In the genomic region with DNA sequence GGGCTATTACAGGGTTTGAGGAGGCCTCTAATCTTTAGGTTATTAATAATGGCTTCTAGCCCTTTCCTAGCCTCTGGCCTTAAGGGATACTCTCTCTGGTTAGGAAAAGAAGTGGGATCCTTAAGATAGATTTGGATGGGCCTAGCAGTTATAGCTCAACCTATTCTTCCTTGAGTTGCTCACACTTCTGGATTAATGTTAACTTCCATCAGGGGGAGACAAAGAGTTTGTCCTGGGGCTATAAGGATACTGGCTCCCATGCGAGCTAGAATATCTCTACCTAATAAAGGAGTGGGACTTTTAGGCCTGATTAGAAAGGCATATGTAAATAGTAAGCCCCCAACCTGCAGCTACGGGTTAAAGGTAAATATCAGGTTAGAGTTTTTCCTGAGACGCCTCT, we compare ENCODE assay signal across 1 cellular context.
TF ChIP-seq lines count a peak whose summit lies in the region.

No MANE protein-coding gene starts in this region.

TF ChIP-seq in HCT116, 20 proteins besides CTCF, POLR2A, EP300 and RAD21:
- no peak for TF ChIP-seq EZH2phosphoT487 (IDR thresholded peaks at IDR 0.05; ENCODE audit: borderline replicate concordance)
- TF ChIP-seq POLR2AphosphoS5 (IDR thresholded peaks at IDR 0.05; ENCODE audit: low read depth, low read length), result no peak
- no peak for TF ChIP-seq CEBPB (IDR thresholded peaks at IDR 0.05; ENCODE audit: low read depth)
- TF ChIP-seq, protein P1, sequence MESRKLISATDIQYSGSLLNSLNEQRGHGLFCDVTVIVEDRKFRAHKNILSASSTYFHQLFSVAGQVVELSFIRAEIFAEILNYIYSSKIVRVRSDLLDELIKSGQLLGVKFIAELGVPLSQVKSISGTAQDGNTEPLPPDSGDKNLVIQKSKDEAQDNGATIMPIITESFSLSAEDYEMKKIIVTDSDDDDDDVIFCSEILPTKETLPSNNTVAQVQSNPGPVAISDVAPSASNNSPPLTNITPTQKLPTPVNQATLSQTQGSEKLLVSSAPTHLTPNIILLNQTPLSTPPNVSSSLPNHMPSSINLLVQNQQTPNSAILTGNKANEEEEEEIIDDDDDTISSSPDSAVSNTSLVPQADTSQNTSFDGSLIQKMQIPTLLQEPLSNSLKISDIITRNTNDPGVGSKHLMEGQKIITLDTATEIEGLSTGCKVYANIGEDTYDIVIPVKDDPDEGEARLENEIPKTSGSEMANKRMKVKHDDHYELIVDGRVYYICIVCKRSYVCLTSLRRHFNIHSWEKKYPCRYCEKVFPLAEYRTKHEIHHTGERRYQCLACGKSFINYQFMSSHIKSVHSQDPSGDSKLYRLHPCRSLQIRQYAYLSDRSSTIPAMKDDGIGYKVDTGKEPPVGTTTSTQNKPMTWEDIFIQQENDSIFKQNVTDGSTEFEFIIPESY (IDR thresholded peaks at IDR 0.05; ENCODE audit: extremely low read depth, insufficient replicate concordance, low read length), result no peak
- no peak for TF ChIP-seq EGR1 (IDR thresholded peaks at IDR 0.05; ENCODE audit: low read depth)
- no peak for TF ChIP-seq EZH2 (IDR thresholded peaks at IDR 0.05)
- TF ChIP-seq, protein P2, sequence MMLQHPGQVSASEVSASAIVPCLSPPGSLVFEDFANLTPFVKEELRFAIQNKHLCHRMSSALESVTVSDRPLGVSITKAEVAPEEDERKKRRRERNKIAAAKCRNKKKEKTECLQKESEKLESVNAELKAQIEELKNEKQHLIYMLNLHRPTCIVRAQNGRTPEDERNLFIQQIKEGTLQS (IDR thresholded peaks at IDR 0.05), result no peak
- TF ChIP-seq SRF (IDR thresholded peaks at IDR 0.05; ENCODE audit: low read depth), result no peak
- no peak for TF ChIP-seq ZFX (IDR thresholded peaks at IDR 0.05)
- TF ChIP-seq ELF1 (IDR thresholded peaks at IDR 0.05; ENCODE audit: borderline replicate concordance, low read depth), result no peak
- no peak for TF ChIP-seq CBX3 (IDR thresholded peaks at IDR 0.05; ENCODE audit: low read depth)
- TF ChIP-seq, protein P3, sequence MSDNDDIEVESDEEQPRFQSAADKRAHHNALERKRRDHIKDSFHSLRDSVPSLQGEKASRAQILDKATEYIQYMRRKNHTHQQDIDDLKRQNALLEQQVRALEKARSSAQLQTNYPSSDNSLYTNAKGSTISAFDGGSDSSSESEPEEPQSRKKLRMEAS (IDR thresholded peaks at IDR 0.05), result no peak
TF ChIP-seq in HCT116: peak in this region for 0.
